In genomic region chr13:47457631-47458030, GRCh38 we compare ENCODE assay signal across 1 cellular context.
TF ChIP-seq lines count a peak whose summit lies in the region.

No MANE protein-coding gene starts in this region.

TF ChIP-seq in IMR-90, 13 proteins besides CTCF, POLR2A, EP300 and RAD21:
- TF ChIP-seq USF2 (IDR thresholded peaks at IDR 0.05; ENCODE audit: low read depth, low read length) = no peak
- TF ChIP-seq CEBPB (IDR thresholded peaks at IDR 0.05; ENCODE audit: low read depth, low read length) = peak; percentile 35; the same call in 1 of the 2 replicates
- no peak for TF ChIP-seq RCOR1 (IDR thresholded peaks at IDR 0.05; ENCODE audit: insufficient replicate concordance, low read length)
- TF ChIP-seq FOS (IDR thresholded peaks at IDR 0.05; ENCODE audit: low read depth, low read length) = 0 out of 2 replicates have a peak, but pooled peaks have one; percentile 21
TF ChIP-seq in IMR-90: peak in this region for 2.
